ENCODE assay signal across 21 cellular contexts in the genomic region with DNA sequence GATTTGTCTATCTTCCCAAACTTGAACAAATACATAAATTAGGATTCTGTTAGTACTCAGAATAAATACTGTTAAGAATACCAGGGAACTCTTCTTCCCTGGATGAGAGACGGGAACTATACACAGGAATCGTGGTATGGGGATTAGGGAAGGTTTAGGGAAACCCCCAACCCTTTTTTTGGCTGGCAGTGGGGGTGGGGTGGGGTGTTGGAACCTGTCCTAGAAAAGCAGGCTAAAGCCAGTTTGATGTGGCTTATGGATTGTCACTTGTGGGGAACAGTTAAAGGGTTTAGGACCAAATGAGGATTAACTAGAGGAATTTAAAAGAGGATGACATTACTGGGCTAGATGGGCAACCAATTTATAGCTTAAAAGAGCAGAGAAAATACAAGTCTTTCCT. TPM values are rescaled to one million over a fixed set of nuclear protein-coding genes. Genes with fewer than 3 reads are reported as not detected.
DNase-seq lines count a peak whose midpoint lies in the region; ATAC-seq and TF ChIP-seq lines count a peak whose summit lies in the region.
"Had no signal": no experiment of that assay in that cellular context is flagged by ENCODE, and none has a peak within 500 bp of the region (broad histone marks: within the 10 kb centered on the region; RNA-seq: fewer than 3 reads in every experiment).

No MANE protein-coding gene starts in this region.

- peaks cover 17% of the 10 kb centered on the region for H3K27me3 Mint-ChIP-seq in activated CD4-positive, alpha-beta memory T cell treated with anti-CD3 and anti-CD28 coated beads for 36 hours
- H3K27me3 Mint-ChIP-seq in activated CD4-positive, alpha-beta memory T cell treated with anti-CD3 and anti-CD28 coated beads, Interleukin-2, amount 10 ng/mL, durations not matched to agents 7 days and 5 days: peaks cover 26% of the 10 kb centered on the region
- peaks cover 24% of the 10 kb centered on the region for H3K27me3 Mint-ChIP-seq in WTC11 (ENCODE audit: low read depth)

- H3K27ac Mint-ChIP-seq in activated CD4-positive, alpha-beta memory T cell treated with anti-CD3 and anti-CD28 coated beads for 36 hours: no peak overlapping the region
- no peak overlapping the region for H3K27ac Mint-ChIP-seq in activated CD4-positive, alpha-beta memory T cell treated with anti-CD3 and anti-CD28 coated beads, Interleukin-2, amount 10 ng/mL, durations not matched to agents 7 days and 5 days
- H3K27ac Mint-ChIP-seq in WTC11: no peak overlapping the region
- H3K27ac Mint-ChIP-seq: activated naive CD4-positive, alpha-beta T cell treated with anti-CD3 and anti-CD28 coated beads, Interleukin-2, amount 50 U/mL, for 24 hours had no signal

- ATAC-seq in WTC11 (no peak), omental fat pad (ENCODE audit: low FRiP score) (no peak)
- ATAC-seq: gastrocnemius medialis, K562, left cardiac atrium, sciatic nerve had no signal

- H3K27me3 ChIP-seq in ovary: no peaks in the 10 kb centered on the region
- H3K27me3 ChIP-seq: pancreas had no signal

- TF ChIP-seq CTCF in WTC11 (IDR thresholded peaks at IDR 0.05) (no peak), omental fat pad (IDR thresholded peaks at IDR 0.05) (no peak), ovary (IDR thresholded peaks at IDR 0.05) (no peak)

- TF ChIP-seq POLR2A in ovary (IDR thresholded peaks at IDR 0.05): no peak

- no peaks in the 10 kb centered on the region for H3K36me3 Mint-ChIP-seq in activated CD4-positive, alpha-beta memory T cell treated with anti-CD3 and anti-CD28 coated beads for 36 hours
- no peaks in the 10 kb centered on the region for H3K36me3 Mint-ChIP-seq in activated CD4-positive, alpha-beta memory T cell treated with anti-CD3 and anti-CD28 coated beads, Interleukin-2, amount 10 ng/mL, durations not matched to agents 7 days and 5 days (ENCODE audit: low read depth)
- no peaks in the 10 kb centered on the region for H3K36me3 Mint-ChIP-seq in WTC11
- H3K36me3 Mint-ChIP-seq: activated naive CD4-positive, alpha-beta T cell treated with anti-CD3 and anti-CD28 coated beads, Interleukin-2, amount 50 U/mL, for 24 hours had no signal

- H3K4me3 Mint-ChIP-seq in activated CD4-positive, alpha-beta memory T cell treated with anti-CD3 and anti-CD28 coated beads for 36 hours: peak overlapping the region; percentile 12
- no peak overlapping the region for H3K4me3 Mint-ChIP-seq in activated CD4-positive, alpha-beta memory T cell treated with anti-CD3 and anti-CD28 coated beads, Interleukin-2, amount 10 ng/mL, durations not matched to agents 7 days and 5 days
- peak overlapping the region; percentile 79 for H3K4me3 Mint-ChIP-seq in WTC11
- H3K4me3 Mint-ChIP-seq: activated naive CD4-positive, alpha-beta T cell treated with anti-CD3 and anti-CD28 coated beads, Interleukin-2, amount 50 U/mL, for 24 hours had no signal

- no peaks in the 10 kb centered on the region for H3K4me1 ChIP-seq in ovary (ENCODE audit: insufficient read depth)
- H3K4me1 ChIP-seq: gastrocnemius medialis, pancreas had no signal

- DNase-seq in activated CD4-positive, alpha-beta memory T cell treated with anti-CD3 and anti-CD28 coated beads for 36 hours: no peak
- no peak for DNase-seq in activated CD4-positive, alpha-beta memory T cell treated with anti-CD3 and anti-CD28 coated beads, Interleukin-2, amount 10 ng/mL, durations not matched to agents 7 days and 5 days
- DNase-seq in WTC11 (ENCODE audit: low spot score) (peak; percentile 9), retina (peak; percentile 6), omental fat pad (ENCODE audit: low spot score) (no peak), ovary (no peak), putamen (ENCODE audit: low spot score) (no peak)
- DNase-seq: 8988T; activated CD4-positive, alpha-beta T cell treated with anti-CD3 and anti-CD28 coated beads, Interleukin-2, amount 50 U/mL, for 48 hours; activated CD4-positive, CD25-positive, alpha-beta regulatory T cell; gastrocnemius medialis; left cardiac atrium; SK-N-SH; stimulated activated CD8-positive, alpha-beta memory T cell treated with anti-CD3 and anti-CD28 coated beads, Interleukin-4, amount 100 ng/mL, for 48 hours; trophoblast cell had no signal

- no peaks in the 10 kb centered on the region for H3K9me3 Mint-ChIP-seq in activated CD4-positive, alpha-beta memory T cell treated with anti-CD3 and anti-CD28 coated beads for 36 hours
- no peaks in the 10 kb centered on the region for H3K9me3 Mint-ChIP-seq in activated CD4-positive, alpha-beta memory T cell treated with anti-CD3 and anti-CD28 coated beads, Interleukin-2, amount 10 ng/mL, durations not matched to agents 7 days and 5 days
- no peaks in the 10 kb centered on the region for H3K9me3 Mint-ChIP-seq in WTC11
- H3K9me3 Mint-ChIP-seq: activated naive CD4-positive, alpha-beta T cell treated with anti-CD3 and anti-CD28 coated beads, Interleukin-2, amount 50 U/mL, for 24 hours had no signal

- no peaks in the 10 kb centered on the region for H3K9me3 ChIP-seq in ovary
- H3K9me3 ChIP-seq: esophagus muscularis mucosa, gastrocnemius medialis, pancreas, SK-N-SH had no signal

- WGBS in ovary, 3 donors: 48 to 56% (median 51%) methylated on average over 2 of the region's 2 CpGs

- H3K4me3 ChIP-seq in iPS-11a (ENCODE audit: low read depth, low read length) (peak overlapping the region; percentile 81), ovary (no peak overlapping the region)
- H3K4me3 ChIP-seq: esophagus muscularis mucosa, gastrocnemius medialis, K562, pancreas had no signal

- POLR2A ChIA-PET in activated CD4-positive, alpha-beta memory T cell treated with anti-CD3 and anti-CD28 coated beads for 36 hours (lab: Charles Lee): no interaction called here
- POLR2A ChIA-PET in activated CD4-positive, alpha-beta memory T cell treated with anti-CD3 and anti-CD28 coated beads, Interleukin-2, amount 10 ng/mL, durations not matched to agents 7 days and 5 days (lab: Charles Lee): no interaction called here
- POLR2A ChIA-PET in WTC11 (lab: Charles Lee): no interaction called here

- no peak for TF ChIP-seq EP300 in ovary (IDR thresholded peaks at IDR 0.05)

- H3K27ac ChIP-seq in ovary: no peak overlapping the region
- H3K27ac ChIP-seq: esophagus muscularis mucosa, gastrocnemius medialis, pancreas had no signal

- peaks cover 12% of the 10 kb centered on the region for H3K4me1 Mint-ChIP-seq in activated CD4-positive, alpha-beta memory T cell treated with anti-CD3 and anti-CD28 coated beads for 36 hours (ENCODE audit: low read depth)
- peaks cover 4% of the 10 kb centered on the region for H3K4me1 Mint-ChIP-seq in activated CD4-positive, alpha-beta memory T cell treated with anti-CD3 and anti-CD28 coated beads, Interleukin-2, amount 10 ng/mL, durations not matched to agents 7 days and 5 days
- H3K4me1 Mint-ChIP-seq in WTC11: peaks cover 22% of the 10 kb centered on the region

- H3K36me3 ChIP-seq in ovary: no peaks in the 10 kb centered on the region
- H3K36me3 ChIP-seq: esophagus muscularis mucosa, gastrocnemius medialis, pancreas had no signal

- intact Hi-C loops in activated CD4-positive, alpha-beta memory T cell treated with anti-CD3 and anti-CD28 coated beads for 36 hours (cut with micrococcal nuclease): no loop called here
- intact Hi-C loops in ovary (cut with DNase I): no loop called here

- CTCF ChIA-PET in activated CD4-positive, alpha-beta memory T cell treated with anti-CD3 and anti-CD28 coated beads for 36 hours (lab: Charles Lee): no interaction called here
- CTCF ChIA-PET in activated CD4-positive, alpha-beta memory T cell treated with anti-CD3 and anti-CD28 coated beads, Interleukin-2, amount 10 ng/mL, durations not matched to agents 7 days and 5 days (lab: Charles Lee): no interaction called here
- CTCF ChIA-PET in WTC11 (lab: Charles Lee): interaction anchor here (0.9 kb wide), 1 partner anchor 25 kb away, joined by 3 read pairs; no protein-coding TSS in a partner anchor

TF ChIP-seq in WTC11, 78 proteins besides CTCF, POLR2A, EP300 and RAD21:
- no peak for TF ChIP-seq ZNF232 (CRISPR knock-in tag; IDR thresholded peaks at IDR 0.05)
- TF ChIP-seq TCF7 (CRISPR knock-in tag; IDR thresholded peaks at IDR 0.05; ENCODE audit: low read depth): no peak
- TF ChIP-seq, protein P1, sequence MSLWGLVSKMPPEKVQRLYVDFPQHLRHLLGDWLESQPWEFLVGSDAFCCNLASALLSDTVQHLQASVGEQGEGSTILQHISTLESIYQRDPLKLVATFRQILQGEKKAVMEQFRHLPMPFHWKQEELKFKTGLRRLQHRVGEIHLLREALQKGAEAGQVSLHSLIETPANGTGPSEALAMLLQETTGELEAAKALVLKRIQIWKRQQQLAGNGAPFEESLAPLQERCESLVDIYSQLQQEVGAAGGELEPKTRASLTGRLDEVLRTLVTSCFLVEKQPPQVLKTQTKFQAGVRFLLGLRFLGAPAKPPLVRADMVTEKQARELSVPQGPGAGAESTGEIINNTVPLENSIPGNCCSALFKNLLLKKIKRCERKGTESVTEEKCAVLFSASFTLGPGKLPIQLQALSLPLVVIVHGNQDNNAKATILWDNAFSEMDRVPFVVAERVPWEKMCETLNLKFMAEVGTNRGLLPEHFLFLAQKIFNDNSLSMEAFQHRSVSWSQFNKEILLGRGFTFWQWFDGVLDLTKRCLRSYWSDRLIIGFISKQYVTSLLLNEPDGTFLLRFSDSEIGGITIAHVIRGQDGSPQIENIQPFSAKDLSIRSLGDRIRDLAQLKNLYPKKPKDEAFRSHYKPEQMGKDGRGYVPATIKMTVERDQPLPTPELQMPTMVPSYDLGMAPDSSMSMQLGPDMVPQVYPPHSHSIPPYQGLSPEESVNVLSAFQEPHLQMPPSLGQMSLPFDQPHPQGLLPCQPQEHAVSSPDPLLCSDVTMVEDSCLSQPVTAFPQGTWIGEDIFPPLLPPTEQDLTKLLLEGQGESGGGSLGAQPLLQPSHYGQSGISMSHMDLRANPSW (CRISPR knock-in tag; conservative IDR thresholded peaks at IDR 0.05; ENCODE audit: low read depth): no peak
TF ChIP-seq in WTC11: peak in this region for 0.

RNA-seq across cellular contexts. Expression of a gene that starts 1.8 kb away (rescaled TPM):
- total RNA-seq in activated CD4-positive, alpha-beta memory T cell treated with anti-CD3 and anti-CD28 coated beads for 36 hours: 1 to 10 TPM; 1.7 to 2.1 TPM
- total RNA-seq in activated CD4-positive, alpha-beta memory T cell treated with anti-CD3 and anti-CD28 coated beads, Interleukin-2, amount 10 ng/mL, durations not matched to agents 7 days and 5 days: 1 to 10 TPM; 3.2 to 3.3 TPM
- 0.16 to 0.50 TPM (median 0.31 TPM) in 3 replicates for total RNA-seq in WTC11 (2021)
- total RNA-seq in omental fat pad: under 1 TPM in 3 of 4 donors, not detected in 1; 0.09 to 0.16 (median 0.12) TPM
- under 1 TPM in 1 of 7 donors, not detected in 6; 0.46 TPM for total RNA-seq in ovary
- polyA plus RNA-seq in ovary: under 1 TPM; 0.02 to 0.15 TPM
- total RNA-seq: gastrocnemius medialis, K562, left cardiac atrium had no signal
- polyA plus RNA-seq: K562, SK-N-SH had no signal

Comparison
In these comparisons a context has a peak if more than half of its experiments do, and no peak if none do; other contexts are left out.
1. DNase-seq: peak in WTC11 (single experiment) and retina (single experiment); none in activated CD4-positive, alpha-beta memory T cell treated with anti-CD3 and anti-CD28 coated beads for 36 hours (single experiment), activated CD4-positive, alpha-beta memory T cell treated with anti-CD3 and anti-CD28 coated beads, Interleukin-2, amount 10 ng/mL, durations not matched to agents 7 days and 5 days (single experiment), omental fat pad (single experiment), ovary (0 of 5) and putamen (single experiment).